ENCODE assay signal across 13 cellular contexts in the genomic region with DNA sequence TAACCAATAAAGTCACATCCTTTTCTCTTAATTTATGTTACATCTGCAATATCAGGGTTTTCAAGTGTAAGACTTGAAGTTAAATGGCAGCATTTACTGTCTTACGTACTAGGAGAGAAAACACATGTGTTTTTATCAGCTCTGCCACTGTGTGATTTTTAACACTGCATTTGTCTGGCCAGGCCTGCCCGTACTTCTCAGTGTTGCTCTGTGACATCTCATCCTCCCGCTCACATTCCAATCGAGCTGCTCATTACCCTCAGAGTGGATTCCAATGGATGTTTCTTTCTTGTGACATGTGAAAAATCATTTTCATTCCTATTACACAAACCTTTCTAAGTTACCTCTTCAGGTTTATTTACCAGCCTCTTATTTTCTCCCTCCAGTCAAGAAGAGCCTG.
DNase-seq lines count a peak whose midpoint lies in the region; ATAC-seq and TF ChIP-seq lines count a peak whose summit lies in the region.
"Had no signal": no experiment of that assay in that cellular context is flagged by ENCODE, and none has a peak within 500 bp of the region (broad histone marks: within the 10 kb centered on the region; RNA-seq: fewer than 3 reads in every experiment).

No MANE protein-coding gene starts in this region.

- H3K27me3 Mint-ChIP-seq in brain = peaks cover 2% of the 10 kb centered on the region
- H3K27me3 Mint-ChIP-seq: activated CD4-positive, alpha-beta memory T cell treated with anti-CD3 and anti-CD28 coated beads, Interleukin-2, amount 10 ng/mL, durations not matched to agents 7 days and 5 days; effector memory CD8-positive, alpha-beta T cell had no signal

- H3K4me1 ChIP-seq in testis = peaks cover 10% of the 10 kb centered on the region

- 37 to 43% methylated on average over 4 of the region's 4 CpGs for whole genome bisulfite sequencing in testis, 2 donors

- peak overlapping the region in 4 of 5 experiments; percentile 8 to 93 (median 38) for H3K27ac Mint-ChIP-seq in brain
- H3K27ac Mint-ChIP-seq: activated CD4-positive, alpha-beta memory T cell treated with anti-CD3 and anti-CD28 coated beads, Interleukin-2, amount 10 ng/mL, durations not matched to agents 7 days and 5 days; effector memory CD8-positive, alpha-beta T cell had no signal

- peak overlapping the region in 3 of 5 experiments; percentile 17 to 63 (median 21) for H3K4me3 Mint-ChIP-seq in brain
- H3K4me3 Mint-ChIP-seq: activated CD4-positive, alpha-beta memory T cell treated with anti-CD3 and anti-CD28 coated beads, Interleukin-2, amount 10 ng/mL, durations not matched to agents 7 days and 5 days; effector memory CD8-positive, alpha-beta T cell had no signal

- H3K36me3 ChIP-seq in testis (ENCODE audit: low read depth, missing control alignments) = no peaks in the 10 kb centered on the region
- H3K36me3 ChIP-seq: sigmoid colon, thoracic aorta had no signal

- no peaks in the 10 kb centered on the region for H3K9me3 ChIP-seq in testis
- H3K9me3 ChIP-seq: sigmoid colon, thoracic aorta had no signal

- intact Hi-C loops in testis (cut with DNase I; ENCODE audit: low total_unique reads) = loop anchor here (5.0 kb wide), 1 partner anchor 423 kb away; the partner anchor contains the start of gene FAT4

- no peak for ATAC-seq in GM18909 (IDR thresholded peaks at IDR 0.05; ENCODE audit: poor library complexity, unreplicated experiment)
- no peak for ATAC-seq in GM19452 (IDR thresholded peaks at IDR 0.05; ENCODE audit: unreplicated experiment)
- ATAC-seq in GM21381 (IDR thresholded peaks at IDR 0.05; ENCODE audit: unreplicated experiment) = no peak
- ATAC-seq: effector memory CD8-positive, alpha-beta T cell had no signal

- peak overlapping the region in 1 of 2 donors; percentile 46 for H3K27ac ChIP-seq in testis
- H3K27ac ChIP-seq: thoracic aorta had no signal

- no peaks in the 10 kb centered on the region for H3K27me3 ChIP-seq in testis
- H3K27me3 ChIP-seq: sigmoid colon had no signal

- DNase-seq in HT1080 (ENCODE audit: low read depth) (peak; percentile 79), iPS-NIHi7 (ENCODE audit: extremely low spot score) (peak; percentile 53), testis (peak; percentile 21), OCI-M1 (lab: John Stamatoyannopoulos, UW) (no peak)
- DNase-seq: activated CD4-positive, alpha-beta memory T cell treated with anti-CD3 and anti-CD28 coated beads, Interleukin-2, amount 10 ng/mL, durations not matched to agents 7 days and 5 days; effector memory CD8-positive, alpha-beta T cell; NCI-H510A; sigmoid colon had no signal

- no peak for TF ChIP-seq CTCF in brain (conservative IDR thresholded peaks at IDR 0.05)
- TF ChIP-seq CTCF in testis (IDR thresholded peaks at IDR 0.05) = no peak

- peaks cover 44% of the 10 kb centered on the region for H3K4me1 Mint-ChIP-seq in brain
- H3K4me1 Mint-ChIP-seq: activated CD4-positive, alpha-beta memory T cell treated with anti-CD3 and anti-CD28 coated beads, Interleukin-2, amount 10 ng/mL, durations not matched to agents 7 days and 5 days had no signal

- TF ChIP-seq POLR2A in testis (IDR thresholded peaks at IDR 0.05) = no peak

- H3K36me3 Mint-ChIP-seq in brain = no peaks in the 10 kb centered on the region

- peaks cover 0 to 3% (median 0%) of the 10 kb centered on the region in 5 experiments for H3K9me3 Mint-ChIP-seq in brain

- no peak overlapping the region for H3K4me3 ChIP-seq in testis
- H3K4me3 ChIP-seq: sigmoid colon, thoracic aorta had no signal
